Comparison of ENCODE assay signal across 1 cellular context in genomic region chr7:92360387-92360786, GRCh38.
TF ChIP-seq lines count a peak whose summit lies in the region.

No MANE protein-coding gene starts in this region.

TF ChIP-seq in IMR-90, 13 proteins besides CTCF, POLR2A, EP300 and RAD21 (continued from another document):
- TF ChIP-seq USF2 (IDR thresholded peaks at IDR 0.05; ENCODE audit: low read depth, low read length) (no peak), RFX5 (IDR thresholded peaks at IDR 0.05; ENCODE audit: low read depth, low read length) (no peak), ELK1 (IDR thresholded peaks at IDR 0.05; ENCODE audit: borderline replicate concordance, low read depth, low read length) (no peak), FOS (IDR thresholded peaks at IDR 0.05; ENCODE audit: low read depth, low read length) (no peak), MAZ (IDR thresholded peaks at IDR 0.05; ENCODE audit: borderline replicate concordance, low read depth, low read length) (no peak)
